15 cellular contexts compared by ENCODE assay signal in the genomic region with DNA sequence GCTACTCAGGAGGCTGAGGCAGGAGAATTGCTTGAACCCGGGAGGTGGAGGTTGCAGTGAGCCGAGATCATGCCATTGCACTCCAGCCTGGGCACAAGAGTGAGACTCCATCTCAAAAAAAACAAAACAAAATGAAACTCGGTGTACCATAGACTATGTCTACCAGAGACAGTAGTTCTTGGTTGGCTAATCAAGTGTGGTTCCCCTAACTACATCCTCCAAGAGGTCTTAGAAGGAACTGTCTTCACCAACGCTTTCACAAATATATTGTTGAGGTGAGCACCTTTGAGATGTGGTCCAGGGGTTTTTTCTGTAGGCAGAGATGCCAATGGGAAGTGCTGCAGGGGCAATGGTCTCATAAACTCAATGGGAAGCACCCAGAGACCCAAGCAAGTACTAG. TPM values are rescaled to one million over a fixed set of nuclear protein-coding genes. Genes with fewer than 3 reads are reported as not detected.
DNase-seq lines count a peak whose midpoint lies in the region; ATAC-seq lines count a peak whose summit lies in the region.
"Had no signal": no experiment of that assay in that cellular context is flagged by ENCODE, and none has a peak within 500 bp of the region (broad histone marks: within the 10 kb centered on the region; RNA-seq: fewer than 3 reads in every experiment).

No MANE protein-coding gene starts in this region.

- intact Hi-C loops in activated CD4-positive, alpha-beta memory T cell treated with anti-CD3 and anti-CD28 coated beads for 36 hours (cut with micrococcal nuclease), result no loop called here

- DNase-seq in germinal center (ENCODE audit: low spot score) (peak; percentile 64), NCI-H748 treated with DMSO at 0.1 percent for 48 hours (lab: John Stamatoyannopoulos, UW) (no peak), foreskin melanocyte (no peak)
- DNase-seq in activated CD4-positive, alpha-beta memory T cell treated with anti-CD3 and anti-CD28 coated beads for 36 hours, result no peak
- DNase-seq in naive thymus-derived CD8-positive, alpha-beta T cell, result no peak
- DNase-seq: activated CD4-positive, alpha-beta T cell treated with anti-CD3 and anti-CD28 coated beads, Interleukin-2, amount 50 U/mL, for 48 hours; activated naive CD4-positive, alpha-beta T cell treated with anti-CD3 and anti-CD28 coated beads, Interleukin-2, amount 50 U/mL, for 16 hours; CD8-positive, alpha-beta T cell; cerebellar nuclear complex; NCI-H2081; stimulated activated CD4-positive, alpha-beta T cell treated with anti-CD3 and anti-CD28 coated beads, Interleukin-2, amount 100 ng/mL, for 24 hours had no signal

- no peaks in the 10 kb centered on the region for H3K9me3 Mint-ChIP-seq in activated CD4-positive, alpha-beta memory T cell treated with anti-CD3 and anti-CD28 coated beads for 36 hours
- no peaks in the 10 kb centered on the region for H3K9me3 Mint-ChIP-seq in naive thymus-derived CD8-positive, alpha-beta T cell
- H3K9me3 Mint-ChIP-seq: CD8-positive, alpha-beta T cell; stimulated activated naive CD8-positive, alpha-beta T cell treated with anti-CD3 and anti-CD28 coated beads, Interleukin-15, Interleukin-2, amounts not matched to agents 100 ng/mL and 50 ng/mL, for 24 hours had no signal

- peaks cover 9% of the 10 kb centered on the region for H3K36me3 Mint-ChIP-seq in activated CD4-positive, alpha-beta memory T cell treated with anti-CD3 and anti-CD28 coated beads for 36 hours
- H3K36me3 Mint-ChIP-seq in naive thymus-derived CD8-positive, alpha-beta T cell, result peaks cover 0 to 5% (median 0%) of the 10 kb centered on the region in 3 donors
- H3K36me3 Mint-ChIP-seq: CD8-positive, alpha-beta T cell had no signal

- H3K4me1 Mint-ChIP-seq in activated CD4-positive, alpha-beta memory T cell treated with anti-CD3 and anti-CD28 coated beads for 36 hours (ENCODE audit: low read depth), result no peaks in the 10 kb centered on the region
- peaks cover 0 to 2% (median 0%) of the 10 kb centered on the region in 4 donors for H3K4me1 Mint-ChIP-seq in naive thymus-derived CD8-positive, alpha-beta T cell

- CTCF ChIA-PET in activated CD4-positive, alpha-beta memory T cell treated with anti-CD3 and anti-CD28 coated beads for 36 hours (lab: Charles Lee), result no interaction called here

- no peaks in the 10 kb centered on the region for H3K27me3 Mint-ChIP-seq in activated CD4-positive, alpha-beta memory T cell treated with anti-CD3 and anti-CD28 coated beads for 36 hours
- no peaks in the 10 kb centered on the region for H3K27me3 Mint-ChIP-seq in naive thymus-derived CD8-positive, alpha-beta T cell
- H3K27me3 Mint-ChIP-seq: stimulated activated naive CD8-positive, alpha-beta T cell treated with anti-CD3 and anti-CD28 coated beads, Interleukin-15, Interleukin-2, amounts not matched to agents 100 ng/mL and 50 ng/mL, for 24 hours had no signal

- H3K27ac Mint-ChIP-seq in activated CD4-positive, alpha-beta memory T cell treated with anti-CD3 and anti-CD28 coated beads for 36 hours, result no peak overlapping the region
- H3K27ac Mint-ChIP-seq in naive thymus-derived CD8-positive, alpha-beta T cell, result no peak overlapping the region
- H3K27ac Mint-ChIP-seq: CD8-positive, alpha-beta T cell; stimulated activated naive CD8-positive, alpha-beta T cell treated with anti-CD3 and anti-CD28 coated beads, Interleukin-15, Interleukin-2, amounts not matched to agents 100 ng/mL and 50 ng/mL, for 24 hours had no signal

- no peak overlapping the region for H3K4me3 Mint-ChIP-seq in activated CD4-positive, alpha-beta memory T cell treated with anti-CD3 and anti-CD28 coated beads for 36 hours
- no peak overlapping the region for H3K4me3 Mint-ChIP-seq in naive thymus-derived CD8-positive, alpha-beta T cell
- H3K4me3 Mint-ChIP-seq: CD8-positive, alpha-beta T cell; stimulated activated naive CD8-positive, alpha-beta T cell treated with anti-CD3 and anti-CD28 coated beads, Interleukin-15, Interleukin-2, amounts not matched to agents 100 ng/mL and 50 ng/mL, for 24 hours had no signal

- POLR2A ChIA-PET in activated CD4-positive, alpha-beta memory T cell treated with anti-CD3 and anti-CD28 coated beads for 36 hours (lab: Charles Lee), result no interaction called here
- POLR2A ChIA-PET in naive thymus-derived CD8-positive, alpha-beta T cell (lab: Charles Lee), result no interaction called here

- ATAC-seq in GM18517 (IDR thresholded peaks at IDR 0.05; ENCODE audit: unreplicated experiment) (peak; percentile 67), GM21423 (IDR thresholded peaks at IDR 0.05; ENCODE audit: unreplicated experiment) (peak; percentile 92), HG03060 (IDR thresholded peaks at IDR 0.05; ENCODE audit: low read depth, unreplicated experiment) (peak; percentile 87)
- ATAC-seq in naive thymus-derived CD8-positive, alpha-beta T cell, result no peak
- ATAC-seq: CD8-positive, alpha-beta T cell had no signal

RNA-seq across cellular contexts. Expression of a gene that starts 48.0 kb away (rescaled TPM):
- total RNA-seq in activated CD4-positive, alpha-beta memory T cell treated with anti-CD3 and anti-CD28 coated beads for 36 hours, result 10 to 100 TPM; 52.4 to 53.9 TPM
- total RNA-seq in naive thymus-derived CD8-positive, alpha-beta T cell, result 1 to 10 TPM; 5.4 to 6.8 TPM
- 1 to 10 TPM; 4.3 to 5.0 (median 4.4) TPM for polyA plus RNA-seq in naive thymus-derived CD8-positive, alpha-beta T cell

Comparison
In these comparisons a context has a peak if more than half of its experiments do, and no peak if none do; other contexts are left out.
1. ATAC-seq: peak in GM18517 (single experiment), GM21423 (single experiment) and HG03060 (single experiment); none in naive thymus-derived CD8-positive, alpha-beta T cell (0 of 2).
2. RNA of a gene that starts 48.0 kb away (total RNA-seq): 52.4 to 53.9 TPM in activated CD4-positive, alpha-beta memory T cell treated with anti-CD3 and anti-CD28 coated beads for 36 hours; 5.4 to 6.8 TPM in naive thymus-derived CD8-positive, alpha-beta T cell; every median in the first group is over 4 times any median in the second.